In the genomic region with DNA sequence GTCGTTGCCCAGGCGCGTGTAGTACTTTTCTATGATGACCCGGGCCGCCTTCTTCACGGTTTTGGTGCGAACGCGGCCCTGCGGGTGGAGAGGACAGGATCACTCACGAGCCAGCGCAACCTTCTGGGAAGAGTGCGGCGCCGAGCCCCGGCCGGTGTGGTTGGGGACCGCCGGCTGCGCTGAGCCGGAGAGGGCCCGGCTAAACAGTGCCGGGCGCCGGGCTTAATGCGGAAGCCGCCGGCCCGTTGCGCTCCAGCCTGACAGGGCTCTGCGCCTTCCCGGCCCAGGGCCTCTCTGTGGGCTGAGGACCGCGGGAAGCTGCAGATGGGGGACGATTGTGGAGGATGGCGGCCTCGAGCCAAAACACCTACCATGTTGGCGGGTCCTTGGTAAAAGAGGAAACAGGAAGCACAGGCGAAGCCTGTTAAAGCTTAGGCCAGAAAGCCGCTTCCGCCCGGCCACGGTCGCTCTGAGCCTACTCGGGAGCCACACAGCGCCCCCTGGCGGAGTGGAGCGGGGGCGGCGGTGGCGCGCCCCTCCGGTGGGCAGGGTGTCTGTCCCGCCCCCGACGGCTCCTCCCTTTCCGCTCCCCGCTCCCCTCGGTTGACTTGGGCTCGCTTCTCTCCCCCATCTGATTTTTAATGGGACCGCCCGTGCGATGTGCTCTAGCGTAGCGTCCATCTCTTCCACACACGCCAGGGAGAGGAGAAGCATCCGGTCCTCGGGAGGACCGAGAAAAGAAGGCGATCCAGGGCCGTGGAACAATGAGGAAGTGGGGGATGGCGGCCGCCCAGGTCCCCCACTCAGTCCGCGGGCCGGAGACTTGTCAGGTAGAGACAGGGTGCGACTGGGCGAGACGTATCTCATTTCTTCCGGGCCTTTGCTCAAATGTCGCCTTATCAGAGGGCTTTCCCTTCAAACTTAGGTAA, we compare ENCODE assay signal across 1 cellular context.
TF ChIP-seq lines count a peak whose summit lies in the region.

A gene (minus strand): TSS at position 403 of the 929 bp plus-strand sequence. CDS start 29 bp downstream, at position 374.

TF ChIP-seq in HepG2, 621 proteins besides CTCF, POLR2A, EP300 and RAD21 (continued from another document and continues in another):
- TF ChIP-seq ZNF484 (CRISPR knock-in tag; IDR thresholded peaks at IDR 0.05; ENCODE audit: borderline replicate concordance, low read depth) (no peak), RELA (CRISPR knock-in tag; IDR thresholded peaks at IDR 0.05) (no peak; the same call in 1 of the 2 replicates), AHR (CRISPR knock-in tag; IDR thresholded peaks at IDR 0.05) (no peak; the same call in 1 of the 2 replicates), HMG20A (CRISPR knock-in tag; IDR thresholded peaks at IDR 0.05; ENCODE audit: borderline replicate concordance) (no peak), JDP2 (CRISPR knock-in tag; IDR thresholded peaks at IDR 0.05; ENCODE audit: borderline replicate concordance) (peak; percentile 52; the same call in 1 of the 2 replicates), NPAS2 (CRISPR knock-in tag; IDR thresholded peaks at IDR 0.05; ENCODE audit: borderline replicate concordance) (no peak), SYNCRIP (IDR thresholded peaks at IDR 0.05; ENCODE audit: insufficient read depth, low read depth, low read length) (no peak), KLF12 (CRISPR knock-in tag; IDR thresholded peaks at IDR 0.05; ENCODE audit: borderline replicate concordance) (peak; percentile 95), ZNF235 (CRISPR knock-in tag; IDR thresholded peaks at IDR 0.05; ENCODE audit: borderline replicate concordance) (peak; percentile 81; the same call in 1 of the 2 replicates), ZIK1 (CRISPR knock-in tag; IDR thresholded peaks at IDR 0.05; ENCODE audit: borderline replicate concordance, low read depth) (no peak; the same call in 1 of the 2 replicates), ZNF790 (CRISPR knock-in tag; IDR thresholded peaks at IDR 0.05; ENCODE audit: borderline replicate concordance) (peak; percentile 81), STAT5B (CRISPR knock-in tag; IDR thresholded peaks at IDR 0.05) (peak; percentile 68; the same call in 1 of the 2 replicates), ZNF510 (CRISPR knock-in tag; IDR thresholded peaks at IDR 0.05; ENCODE audit: low read depth) (peak; percentile 68; the same call in 1 of the 2 replicates), ZNF451 (CRISPR knock-in tag; IDR thresholded peaks at IDR 0.05) (0 out of 2 replicates have a peak, but pooled peaks have one; percentile 73), ZNF567 (CRISPR knock-in tag; IDR thresholded peaks at IDR 0.05; ENCODE audit: borderline replicate concordance) (no peak), MAFF (IDR thresholded peaks at IDR 0.05; ENCODE audit: low read depth, low read length) (no peak), MYNN (CRISPR knock-in tag; IDR thresholded peaks at IDR 0.05; ENCODE audit: low read depth) (no peak), SIX1 (CRISPR knock-in tag; IDR thresholded peaks at IDR 0.05; ENCODE audit: borderline replicate concordance) (no peak), ZFY (CRISPR knock-in tag; IDR thresholded peaks at IDR 0.05) (peak; percentile 88), ZNF883 (CRISPR knock-in tag; IDR thresholded peaks at IDR 0.05; ENCODE audit: not compliant biosample characterization) (peak; percentile 55), ZNF382 (CRISPR knock-in tag; IDR thresholded peaks at IDR 0.05; ENCODE audit: borderline replicate concordance) (no peak), PAX8 (CRISPR knock-in tag; IDR thresholded peaks at IDR 0.05; ENCODE audit: borderline replicate concordance) (peak; percentile 78; the same call in 1 of the 2 replicates), FOXO1 (CRISPR knock-in tag; IDR thresholded peaks at IDR 0.05) (peak; percentile 67; the same call in 1 of the 2 replicates), MAZ (IDR thresholded peaks at IDR 0.05; ENCODE audit: borderline replicate concordance, low read depth, low read length) (peak; percentile 90; the same call in 1 of the 2 replicates), MAZ (CRISPR knock-in tag; IDR thresholded peaks at IDR 0.05; ENCODE audit: low read depth) (peak; percentile 73; the same call in 1 of the 2 replicates), ETV5 (CRISPR knock-in tag; IDR thresholded peaks at IDR 0.05; ENCODE audit: borderline replicate concordance) (peak; percentile 86), NR3C1 (CRISPR knock-in tag; IDR thresholded peaks at IDR 0.05) (no peak), TAF15 (IDR thresholded peaks at IDR 0.05; ENCODE audit: low read depth, low read length, poor library complexity, severe bottlenecking) (no peak), ZSCAN9 (CRISPR knock-in tag; IDR thresholded peaks at IDR 0.05; ENCODE audit: borderline replicate concordance) (peak; percentile 38; the same call in 1 of the 2 replicates)
- TF ChIP-seq, protein P1, sequence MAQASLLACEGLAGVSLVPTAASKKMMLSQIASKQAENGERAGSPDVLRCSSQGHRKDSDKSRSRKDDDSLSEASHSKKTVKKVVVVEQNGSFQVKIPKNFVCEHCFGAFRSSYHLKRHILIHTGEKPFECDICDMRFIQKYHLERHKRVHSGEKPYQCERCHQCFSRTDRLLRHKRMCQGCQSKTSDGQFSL (CRISPR knock-in tag; IDR thresholded peaks at IDR 0.05) = peak; percentile 60; the same call in 1 of the 2 replicates
- TF ChIP-seq, protein P2, sequence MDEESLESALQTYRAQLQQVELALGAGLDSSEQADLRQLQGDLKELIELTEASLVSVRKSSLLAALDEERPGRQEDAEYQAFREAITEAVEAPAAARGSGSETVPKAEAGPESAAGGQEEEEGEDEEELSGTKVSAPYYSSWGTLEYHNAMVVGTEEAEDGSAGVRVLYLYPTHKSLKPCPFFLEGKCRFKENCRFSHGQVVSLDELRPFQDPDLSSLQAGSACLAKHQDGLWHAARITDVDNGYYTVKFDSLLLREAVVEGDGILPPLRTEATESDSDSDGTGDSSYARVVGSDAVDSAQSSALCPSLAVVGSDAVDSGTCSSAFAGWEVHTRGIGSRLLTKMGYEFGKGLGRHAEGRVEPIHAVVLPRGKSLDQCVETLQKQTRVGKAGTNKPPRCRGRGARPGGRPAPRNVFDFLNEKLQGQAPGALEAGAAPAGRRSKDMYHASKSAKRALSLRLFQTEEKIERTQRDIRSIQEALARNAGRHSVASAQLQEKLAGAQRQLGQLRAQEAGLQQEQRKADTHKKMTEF (CRISPR knock-in tag; IDR thresholded peaks at IDR 0.05) = peak; percentile 94
- TF ChIP-seq, protein P3, sequence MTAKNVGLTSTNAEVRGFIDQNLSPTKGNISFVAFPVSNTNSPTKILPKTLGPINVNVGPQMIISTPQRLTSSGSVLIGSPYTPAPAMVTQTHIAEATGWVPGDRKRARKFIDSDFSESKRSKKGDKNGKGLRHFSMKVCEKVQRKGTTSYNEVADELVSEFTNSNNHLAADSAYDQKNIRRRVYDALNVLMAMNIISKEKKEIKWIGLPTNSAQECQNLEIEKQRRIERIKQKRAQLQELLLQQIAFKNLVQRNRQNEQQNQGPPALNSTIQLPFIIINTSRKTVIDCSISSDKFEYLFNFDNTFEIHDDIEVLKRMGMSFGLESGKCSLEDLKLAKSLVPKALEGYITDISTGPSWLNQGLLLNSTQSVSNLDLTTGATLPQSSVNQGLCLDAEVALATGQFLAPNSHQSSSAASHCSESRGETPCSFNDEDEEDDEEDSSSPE (CRISPR knock-in tag; IDR thresholded peaks at IDR 0.05) = peak; percentile 77
- TF ChIP-seq, protein P4, sequence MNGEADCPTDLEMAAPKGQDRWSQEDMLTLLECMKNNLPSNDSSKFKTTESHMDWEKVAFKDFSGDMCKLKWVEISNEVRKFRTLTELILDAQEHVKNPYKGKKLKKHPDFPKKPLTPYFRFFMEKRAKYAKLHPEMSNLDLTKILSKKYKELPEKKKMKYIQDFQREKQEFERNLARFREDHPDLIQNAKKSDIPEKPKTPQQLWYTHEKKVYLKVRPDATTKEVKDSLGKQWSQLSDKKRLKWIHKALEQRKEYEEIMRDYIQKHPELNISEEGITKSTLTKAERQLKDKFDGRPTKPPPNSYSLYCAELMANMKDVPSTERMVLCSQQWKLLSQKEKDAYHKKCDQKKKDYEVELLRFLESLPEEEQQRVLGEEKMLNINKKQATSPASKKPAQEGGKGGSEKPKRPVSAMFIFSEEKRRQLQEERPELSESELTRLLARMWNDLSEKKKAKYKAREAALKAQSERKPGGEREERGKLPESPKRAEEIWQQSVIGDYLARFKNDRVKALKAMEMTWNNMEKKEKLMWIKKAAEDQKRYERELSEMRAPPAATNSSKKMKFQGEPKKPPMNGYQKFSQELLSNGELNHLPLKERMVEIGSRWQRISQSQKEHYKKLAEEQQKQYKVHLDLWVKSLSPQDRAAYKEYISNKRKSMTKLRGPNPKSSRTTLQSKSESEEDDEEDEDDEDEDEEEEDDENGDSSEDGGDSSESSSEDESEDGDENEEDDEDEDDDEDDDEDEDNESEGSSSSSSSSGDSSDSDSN (CRISPR knock-in tag; IDR thresholded peaks at IDR 0.05) = peak; percentile 70
- TF ChIP-seq, protein P5, sequence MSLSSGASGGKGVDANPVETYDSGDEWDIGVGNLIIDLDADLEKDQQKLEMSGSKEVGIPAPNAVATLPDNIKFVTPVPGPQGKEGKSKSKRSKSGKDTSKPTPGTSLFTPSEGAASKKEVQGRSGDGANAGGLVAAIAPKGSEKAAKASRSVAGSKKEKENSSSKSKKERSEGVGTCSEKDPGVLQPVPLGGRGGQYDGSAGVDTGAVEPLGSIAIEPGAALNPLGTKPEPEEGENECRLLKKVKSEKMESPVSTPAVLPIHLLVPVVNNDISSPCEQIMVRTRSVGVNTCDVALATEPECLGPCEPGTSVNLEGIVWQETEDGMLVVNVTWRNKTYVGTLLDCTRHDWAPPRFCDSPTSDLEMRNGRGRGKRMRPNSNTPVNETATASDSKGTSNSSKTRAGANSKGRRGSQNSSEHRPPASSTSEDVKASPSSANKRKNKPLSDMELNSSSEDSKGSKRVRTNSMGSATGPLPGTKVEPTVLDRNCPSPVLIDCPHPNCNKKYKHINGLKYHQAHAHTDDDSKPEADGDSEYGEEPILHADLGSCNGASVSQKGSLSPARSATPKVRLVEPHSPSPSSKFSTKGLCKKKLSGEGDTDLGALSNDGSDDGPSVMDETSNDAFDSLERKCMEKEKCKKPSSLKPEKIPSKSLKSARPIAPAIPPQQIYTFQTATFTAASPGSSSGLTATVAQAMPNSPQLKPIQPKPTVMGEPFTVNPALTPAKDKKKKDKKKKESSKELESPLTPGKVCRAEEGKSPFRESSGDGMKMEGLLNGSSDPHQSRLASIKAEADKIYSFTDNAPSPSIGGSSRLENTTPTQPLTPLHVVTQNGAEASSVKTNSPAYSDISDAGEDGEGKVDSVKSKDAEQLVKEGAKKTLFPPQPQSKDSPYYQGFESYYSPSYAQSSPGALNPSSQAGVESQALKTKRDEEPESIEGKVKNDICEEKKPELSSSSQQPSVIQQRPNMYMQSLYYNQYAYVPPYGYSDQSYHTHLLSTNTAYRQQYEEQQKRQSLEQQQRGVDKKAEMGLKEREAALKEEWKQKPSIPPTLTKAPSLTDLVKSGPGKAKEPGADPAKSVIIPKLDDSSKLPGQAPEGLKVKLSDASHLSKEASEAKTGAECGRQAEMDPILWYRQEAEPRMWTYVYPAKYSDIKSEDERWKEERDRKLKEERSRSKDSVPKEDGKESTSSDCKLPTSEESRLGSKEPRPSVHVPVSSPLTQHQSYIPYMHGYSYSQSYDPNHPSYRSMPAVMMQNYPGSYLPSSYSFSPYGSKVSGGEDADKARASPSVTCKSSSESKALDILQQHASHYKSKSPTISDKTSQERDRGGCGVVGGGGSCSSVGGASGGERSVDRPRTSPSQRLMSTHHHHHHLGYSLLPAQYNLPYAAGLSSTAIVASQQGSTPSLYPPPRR (CRISPR knock-in tag; IDR thresholded peaks at IDR 0.05; ENCODE audit: borderline replicate concordance) = peak; percentile 53; the same call in 1 of the 2 replicates
- TF ChIP-seq, protein P6, sequence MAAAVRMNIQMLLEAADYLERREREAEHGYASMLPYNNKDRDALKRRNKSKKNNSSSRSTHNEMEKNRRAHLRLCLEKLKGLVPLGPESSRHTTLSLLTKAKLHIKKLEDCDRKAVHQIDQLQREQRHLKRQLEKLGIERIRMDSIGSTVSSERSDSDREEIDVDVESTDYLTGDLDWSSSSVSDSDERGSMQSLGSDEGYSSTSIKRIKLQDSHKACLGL (CRISPR knock-in tag; IDR thresholded peaks at IDR 0.05) = peak; percentile 88; the same call in 1 of the 2 replicates
- TF ChIP-seq, protein P7, sequence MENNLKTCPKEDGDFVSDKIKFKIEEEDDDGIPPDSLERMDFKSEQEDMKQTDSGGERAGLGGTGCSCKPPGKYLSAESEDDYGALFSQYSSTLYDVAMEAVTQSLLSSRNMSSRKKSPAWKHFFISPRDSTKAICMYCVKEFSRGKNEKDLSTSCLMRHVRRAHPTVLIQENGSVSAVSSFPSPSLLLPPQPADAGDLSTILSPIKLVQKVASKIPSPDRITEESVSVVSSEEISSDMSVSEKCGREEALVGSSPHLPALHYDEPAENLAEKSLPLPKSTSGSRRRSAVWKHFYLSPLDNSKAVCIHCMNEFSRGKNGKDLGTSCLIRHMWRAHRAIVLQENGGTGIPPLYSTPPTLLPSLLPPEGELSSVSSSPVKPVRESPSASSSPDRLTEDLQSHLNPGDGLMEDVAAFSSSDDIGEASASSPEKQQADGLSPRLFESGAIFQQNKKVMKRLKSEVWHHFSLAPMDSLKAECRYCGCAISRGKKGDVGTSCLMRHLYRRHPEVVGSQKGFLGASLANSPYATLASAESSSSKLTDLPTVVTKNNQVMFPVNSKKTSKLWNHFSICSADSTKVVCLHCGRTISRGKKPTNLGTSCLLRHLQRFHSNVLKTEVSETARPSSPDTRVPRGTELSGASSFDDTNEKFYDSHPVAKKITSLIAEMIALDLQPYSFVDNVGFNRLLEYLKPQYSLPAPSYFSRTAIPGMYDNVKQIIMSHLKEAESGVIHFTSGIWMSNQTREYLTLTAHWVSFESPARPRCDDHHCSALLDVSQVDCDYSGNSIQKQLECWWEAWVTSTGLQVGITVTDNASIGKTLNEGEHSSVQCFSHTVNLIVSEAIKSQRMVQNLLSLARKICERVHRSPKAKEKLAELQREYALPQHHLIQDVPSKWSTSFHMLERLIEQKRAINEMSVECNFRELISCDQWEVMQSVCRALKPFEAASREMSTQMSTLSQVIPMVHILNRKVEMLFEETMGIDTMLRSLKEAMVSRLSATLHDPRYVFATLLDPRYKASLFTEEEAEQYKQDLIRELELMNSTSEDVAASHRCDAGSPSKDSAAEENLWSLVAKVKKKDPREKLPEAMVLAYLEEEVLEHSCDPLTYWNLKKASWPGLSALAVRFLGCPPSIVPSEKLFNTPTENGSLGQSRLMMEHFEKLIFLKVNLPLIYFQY (CRISPR knock-in tag; IDR thresholded peaks at IDR 0.05; ENCODE audit: borderline replicate concordance) = 0 out of 2 replicates have a peak, but pooled peaks have one; percentile 38
- TF ChIP-seq, protein P8, sequence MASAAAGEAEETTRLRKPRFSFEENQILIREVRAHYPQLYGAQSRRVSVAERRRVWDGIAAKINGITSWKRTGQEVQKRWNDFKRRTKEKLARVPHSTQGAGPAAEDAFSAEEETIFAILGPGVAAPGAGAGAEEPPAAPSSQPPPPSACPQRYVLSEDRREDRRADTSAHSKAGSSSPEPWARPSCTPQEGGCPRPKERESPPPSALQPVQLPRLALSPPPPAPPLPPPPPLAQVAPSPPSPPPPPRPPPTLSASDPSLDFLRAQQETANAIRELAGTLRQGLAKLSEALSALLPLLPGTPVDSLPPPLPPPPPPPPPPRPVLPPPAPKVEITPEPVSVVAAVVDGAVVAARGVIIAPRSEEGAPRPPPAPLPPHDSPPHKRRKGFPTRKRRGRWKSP (CRISPR knock-in tag; IDR thresholded peaks at IDR 0.05) = peak; percentile 62; the same call in 1 of the 2 replicates
